Comparison of ENCODE assay signal across 1 cellular context in the genomic region with DNA sequence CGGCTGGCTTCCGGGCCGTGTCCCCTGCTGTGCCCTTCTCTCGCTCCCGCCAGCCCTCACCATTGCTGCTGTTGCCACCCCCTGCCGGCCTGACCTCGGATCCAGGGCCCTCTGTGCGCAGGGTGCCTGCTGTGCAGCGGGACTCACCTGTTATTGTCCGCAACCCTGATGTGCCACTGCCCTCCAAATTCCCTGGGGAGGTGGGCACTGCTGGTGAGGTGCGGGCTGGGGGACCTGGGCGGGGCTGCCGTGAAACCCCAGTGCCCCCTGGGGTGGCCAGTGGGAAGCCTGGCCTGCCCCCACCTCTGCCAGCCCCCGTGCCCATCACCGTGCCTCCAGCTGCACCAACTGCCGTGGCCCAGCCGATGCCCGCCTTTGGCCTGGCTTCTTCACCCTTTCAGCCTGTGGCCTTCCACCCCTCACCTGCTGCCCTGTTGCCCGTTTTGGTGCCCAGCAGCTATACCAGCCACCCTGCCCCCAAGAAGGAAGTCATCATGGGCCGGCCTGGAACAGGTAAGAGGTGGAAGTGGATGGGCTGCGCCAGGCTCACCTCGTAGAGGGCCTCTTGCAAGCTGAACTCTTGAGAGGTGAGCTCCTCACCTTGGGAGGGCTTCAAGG.
A peak's percentile ranks its signal among the peaks of the same experiment; 100 is the strongest.
TF ChIP-seq lines count a peak whose summit lies in the region.

No MANE protein-coding gene starts in this region.

TF ChIP-seq in HepG2, 621 proteins besides CTCF, POLR2A, EP300 and RAD21:
- TF ChIP-seq ZBTB7B (CRISPR knock-in tag; IDR thresholded peaks at IDR 0.05) (no peak), ZC3H13 (CRISPR knock-in tag; IDR thresholded peaks at IDR 0.05) (peak; percentile 69; the same call in 1 of the 2 replicates), NFRKB (IDR thresholded peaks at IDR 0.05) (no peak), CREB3 (CRISPR knock-in tag; IDR thresholded peaks at IDR 0.05) (no peak), ZFP36 (IDR thresholded peaks at IDR 0.05; ENCODE audit: borderline replicate concordance, low read depth, low read length, partially characterized antibody) (no peak), JUNB (CRISPR knock-in tag; IDR thresholded peaks at IDR 0.05; ENCODE audit: borderline replicate concordance) (no peak), RBFOX2 (IDR thresholded peaks at IDR 0.05; ENCODE audit: low read depth, low read length) (0 out of 2 replicates have a peak, but pooled peaks have one; percentile 39), PCBP2 (optimal IDR thresholded peaks at IDR 0.05; ENCODE audit: low read depth, low read length, poor library complexity, severe bottlenecking) (no peak)
- TF ChIP-seq, protein P1, sequence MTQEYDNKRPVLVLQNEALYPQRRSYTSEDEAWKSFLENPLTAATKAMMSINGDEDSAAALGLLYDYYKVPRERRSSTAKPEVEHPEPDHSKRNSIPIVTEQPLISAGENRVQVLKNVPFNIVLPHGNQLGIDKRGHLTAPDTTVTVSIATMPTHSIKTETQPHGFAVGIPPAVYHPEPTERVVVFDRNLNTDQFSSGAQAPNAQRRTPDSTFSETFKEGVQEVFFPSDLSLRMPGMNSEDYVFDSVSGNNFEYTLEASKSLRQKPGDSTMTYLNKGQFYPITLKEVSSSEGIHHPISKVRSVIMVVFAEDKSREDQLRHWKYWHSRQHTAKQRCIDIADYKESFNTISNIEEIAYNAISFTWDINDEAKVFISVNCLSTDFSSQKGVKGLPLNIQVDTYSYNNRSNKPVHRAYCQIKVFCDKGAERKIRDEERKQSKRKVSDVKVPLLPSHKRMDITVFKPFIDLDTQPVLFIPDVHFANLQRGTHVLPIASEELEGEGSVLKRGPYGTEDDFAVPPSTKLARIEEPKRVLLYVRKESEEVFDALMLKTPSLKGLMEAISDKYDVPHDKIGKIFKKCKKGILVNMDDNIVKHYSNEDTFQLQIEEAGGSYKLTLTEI (CRISPR knock-in tag; conservative IDR thresholded peaks at IDR 0.05), result no peak
- TF ChIP-seq, protein P2, sequence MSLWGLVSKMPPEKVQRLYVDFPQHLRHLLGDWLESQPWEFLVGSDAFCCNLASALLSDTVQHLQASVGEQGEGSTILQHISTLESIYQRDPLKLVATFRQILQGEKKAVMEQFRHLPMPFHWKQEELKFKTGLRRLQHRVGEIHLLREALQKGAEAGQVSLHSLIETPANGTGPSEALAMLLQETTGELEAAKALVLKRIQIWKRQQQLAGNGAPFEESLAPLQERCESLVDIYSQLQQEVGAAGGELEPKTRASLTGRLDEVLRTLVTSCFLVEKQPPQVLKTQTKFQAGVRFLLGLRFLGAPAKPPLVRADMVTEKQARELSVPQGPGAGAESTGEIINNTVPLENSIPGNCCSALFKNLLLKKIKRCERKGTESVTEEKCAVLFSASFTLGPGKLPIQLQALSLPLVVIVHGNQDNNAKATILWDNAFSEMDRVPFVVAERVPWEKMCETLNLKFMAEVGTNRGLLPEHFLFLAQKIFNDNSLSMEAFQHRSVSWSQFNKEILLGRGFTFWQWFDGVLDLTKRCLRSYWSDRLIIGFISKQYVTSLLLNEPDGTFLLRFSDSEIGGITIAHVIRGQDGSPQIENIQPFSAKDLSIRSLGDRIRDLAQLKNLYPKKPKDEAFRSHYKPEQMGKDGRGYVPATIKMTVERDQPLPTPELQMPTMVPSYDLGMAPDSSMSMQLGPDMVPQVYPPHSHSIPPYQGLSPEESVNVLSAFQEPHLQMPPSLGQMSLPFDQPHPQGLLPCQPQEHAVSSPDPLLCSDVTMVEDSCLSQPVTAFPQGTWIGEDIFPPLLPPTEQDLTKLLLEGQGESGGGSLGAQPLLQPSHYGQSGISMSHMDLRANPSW (CRISPR knock-in tag; IDR thresholded peaks at IDR 0.05; ENCODE audit: borderline replicate concordance), result no peak
- TF ChIP-seq, protein P3, sequence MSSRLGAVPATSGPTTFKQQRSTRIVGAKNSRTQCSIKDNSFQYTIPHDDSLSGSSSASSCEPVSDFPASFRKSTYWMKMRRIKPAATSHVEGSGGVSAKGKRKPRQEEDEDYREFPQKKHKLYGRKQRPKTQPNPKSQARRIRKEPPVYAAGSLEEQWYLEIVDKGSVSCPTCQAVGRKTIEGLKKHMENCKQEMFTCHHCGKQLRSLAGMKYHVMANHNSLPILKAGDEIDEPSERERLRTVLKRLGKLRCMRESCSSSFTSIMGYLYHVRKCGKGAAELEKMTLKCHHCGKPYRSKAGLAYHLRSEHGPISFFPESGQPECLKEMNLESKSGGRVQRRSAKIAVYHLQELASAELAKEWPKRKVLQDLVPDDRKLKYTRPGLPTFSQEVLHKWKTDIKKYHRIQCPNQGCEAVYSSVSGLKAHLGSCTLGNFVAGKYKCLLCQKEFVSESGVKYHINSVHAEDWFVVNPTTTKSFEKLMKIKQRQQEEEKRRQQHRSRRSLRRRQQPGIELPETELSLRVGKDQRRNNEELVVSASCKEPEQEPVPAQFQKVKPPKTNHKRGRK (CRISPR knock-in tag; IDR thresholded peaks at IDR 0.05), result no peak
